Comparison of ENCODE assay signal across 30 cellular contexts in the genomic region with DNA sequence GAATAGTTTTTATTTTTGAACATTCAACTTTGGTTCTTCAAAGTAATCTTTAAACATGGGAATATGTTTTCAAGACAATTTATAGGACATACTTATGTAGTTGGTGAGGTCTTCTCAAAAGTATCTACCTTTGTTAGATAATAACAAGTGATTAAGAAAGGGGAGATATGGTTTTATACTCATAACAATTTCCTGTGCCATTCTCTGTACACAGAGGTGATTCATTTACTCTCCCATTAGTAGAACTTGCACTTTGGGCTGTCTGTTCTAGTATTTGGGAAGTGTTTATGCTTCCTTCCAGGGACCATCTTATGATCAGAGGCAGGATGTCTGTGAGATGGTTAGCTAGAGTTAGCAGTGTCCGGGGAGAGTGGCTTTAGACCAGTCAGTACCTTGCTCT.
"Had no signal": no experiment of that assay in that cellular context is flagged by ENCODE, and none has a peak within 500 bp of the region (broad histone marks: within the 10 kb centered on the region; RNA-seq: fewer than 3 reads in every experiment).

No MANE protein-coding gene starts in this region.

- H3K4me1 Mint-ChIP-seq: activated naive CD4-positive, alpha-beta T cell treated with anti-CD3 and anti-CD28 coated beads, Interleukin-2, amount 50 U/mL, for 24 hours; WTC11 had no signal

- H3K27me3 Mint-ChIP-seq: activated CD4-positive, alpha-beta memory T cell treated with anti-CD3 and anti-CD28 coated beads for 36 hours; activated CD8-positive, alpha-beta memory T cell treated with anti-CD3 and anti-CD28 coated beads, Interleukin-2, amount 10 ng/mL, durations not matched to agents 7 days and 5 days; activated naive CD4-positive, alpha-beta T cell treated with anti-CD3 and anti-CD28 coated beads, Interleukin-2, amount 50 U/mL, for 24 hours; activated naive CD8-positive, alpha-beta T cell treated with anti-CD3 and anti-CD28 coated beads for 36 hours; activated naive CD8-positive, alpha-beta T cell treated with anti-CD3 and anti-CD28 coated beads, Interleukin-2, amount 50 U/mL, for 24 hours; effector memory CD8-positive, alpha-beta T cell had no signal

- H3K36me3 Mint-ChIP-seq: WTC11 had no signal

- H3K4me1 ChIP-seq: foreskin keratinocyte, gastrocnemius medialis had no signal

- H3K27ac ChIP-seq: adrenal gland, body of pancreas, esophagus muscularis mucosa, foreskin keratinocyte, gastrocnemius medialis, heart left ventricle had no signal

- DNase-seq: activated CD4-positive, alpha-beta memory T cell treated with anti-CD3 and anti-CD28 coated beads for 36 hours; activated CD4-positive, alpha-beta T cell treated with anti-CD3 and anti-CD28 coated beads for 1 hour; activated CD4-positive, alpha-beta T cell treated with anti-CD3 and anti-CD28 coated beads for 48 hours; activated CD8-positive, alpha-beta memory T cell treated with anti-CD3 and anti-CD28 coated beads, Interleukin-2, amount 10 ng/mL, durations not matched to agents 7 days and 5 days; activated CD8-positive, alpha-beta memory T cell treated with anti-CD3 and anti-CD28 coated beads, Interleukin-2, amount 50 U/mL, for 4 hours; activated CD8-positive, alpha-beta T cell treated with anti-CD3 and anti-CD28 coated beads, Interleukin-2, amount 10 ng/mL, durations not matched to agents 7 days and 5 days; activated effector memory CD4-positive, alpha-beta T cell treated with anti-CD3 and anti-CD28 coated beads, Interleukin-2, amount 50 U/mL, for 16 hours; activated naive CD4-positive, alpha-beta T cell treated with anti-CD3 and anti-CD28 coated beads for 36 hours; activated naive CD8-positive, alpha-beta T cell treated with anti-CD3 and anti-CD28 coated beads for 36 hours; activated naive CD8-positive, alpha-beta T cell treated with anti-CD3 and anti-CD28 coated beads, Interleukin-2, amount 50 U/mL, for 24 hours; activated T-cell treated with anti-CD3 and anti-CD28 coated beads, Interleukin-2, amount 50 U/mL, for 1 hour; adrenal gland; amygdala; aorta; body of pancreas; caudate nucleus; cortex of kidney; dermis blood vessel endothelial cell; effector CD4-positive, alpha-beta T cell; effector memory CD8-positive, alpha-beta T cell; erythroblast; foreskin keratinocyte; gastrocnemius medialis; glutamatergic neuron; heart left ventricle; T-helper 2 cell had no signal

- H3K4me3 Mint-ChIP-seq: activated CD4-positive, alpha-beta memory T cell treated with anti-CD3 and anti-CD28 coated beads for 36 hours; activated CD8-positive, alpha-beta memory T cell treated with anti-CD3 and anti-CD28 coated beads, Interleukin-2, amount 10 ng/mL, durations not matched to agents 7 days and 5 days; activated CD8-positive, alpha-beta T cell treated with anti-CD3 and anti-CD28 coated beads, Interleukin-2, amount 10 ng/mL, durations not matched to agents 7 days and 5 days; activated naive CD4-positive, alpha-beta T cell treated with anti-CD3 and anti-CD28 coated beads for 36 hours; activated naive CD4-positive, alpha-beta T cell treated with anti-CD3 and anti-CD28 coated beads, Interleukin-2, amount 50 U/mL, for 24 hours; activated naive CD8-positive, alpha-beta T cell treated with anti-CD3 and anti-CD28 coated beads for 36 hours; activated naive CD8-positive, alpha-beta T cell treated with anti-CD3 and anti-CD28 coated beads, Interleukin-2, amount 50 U/mL, for 24 hours; effector memory CD8-positive, alpha-beta T cell; WTC11 had no signal

- ATAC-seq: activated CD8-positive, alpha-beta memory T cell treated with anti-CD3 and anti-CD28 coated beads, Interleukin-2, amount 10 ng/mL, durations not matched to agents 7 days and 5 days; activated CD8-positive, alpha-beta T cell treated with anti-CD3 and anti-CD28 coated beads, Interleukin-2, amount 10 ng/mL, durations not matched to agents 7 days and 5 days; activated naive CD8-positive, alpha-beta T cell treated with anti-CD3 and anti-CD28 coated beads, Interleukin-2, amount 50 U/mL, for 24 hours; body of pancreas; effector memory CD8-positive, alpha-beta T cell; foreskin keratinocyte; gastrocnemius medialis; heart left ventricle; WTC11 had no signal

- H3K9me3 Mint-ChIP-seq: activated CD4-positive, alpha-beta memory T cell treated with anti-CD3 and anti-CD28 coated beads for 36 hours; activated naive CD4-positive, alpha-beta T cell treated with anti-CD3 and anti-CD28 coated beads for 36 hours; activated naive CD4-positive, alpha-beta T cell treated with anti-CD3 and anti-CD28 coated beads, Interleukin-2, amount 50 U/mL, for 24 hours; activated naive CD8-positive, alpha-beta T cell treated with anti-CD3 and anti-CD28 coated beads for 36 hours; activated naive CD8-positive, alpha-beta T cell treated with anti-CD3 and anti-CD28 coated beads, Interleukin-2, amount 50 U/mL, for 24 hours; activated T-helper 2 cell treated with anti-CD3 and anti-CD28 coated beads, Interferon-gamma antibody, Interleukin-2, Interleukin-4, amounts not matched to agents 10 μg/mL and 5 μg/mL and 100 μg/mL, durations not matched to agents 14 hours and 24 hours and 36 hours; effector memory CD8-positive, alpha-beta T cell; WTC11 had no signal

- H3K27ac Mint-ChIP-seq: activated CD4-positive, alpha-beta memory T cell treated with anti-CD3 and anti-CD28 coated beads for 36 hours; activated CD8-positive, alpha-beta memory T cell treated with anti-CD3 and anti-CD28 coated beads, Interleukin-2, amount 10 ng/mL, durations not matched to agents 7 days and 5 days; activated CD8-positive, alpha-beta T cell treated with anti-CD3 and anti-CD28 coated beads, Interleukin-2, amount 10 ng/mL, durations not matched to agents 7 days and 5 days; activated naive CD4-positive, alpha-beta T cell treated with anti-CD3 and anti-CD28 coated beads for 36 hours; activated naive CD4-positive, alpha-beta T cell treated with anti-CD3 and anti-CD28 coated beads, Interleukin-2, amount 50 U/mL, for 24 hours; activated naive CD8-positive, alpha-beta T cell treated with anti-CD3 and anti-CD28 coated beads for 36 hours; activated naive CD8-positive, alpha-beta T cell treated with anti-CD3 and anti-CD28 coated beads, Interleukin-2, amount 50 U/mL, for 24 hours; activated T-helper 2 cell treated with anti-CD3 and anti-CD28 coated beads, Interferon-gamma antibody, Interleukin-2, Interleukin-4, amounts not matched to agents 10 μg/mL and 5 μg/mL and 100 μg/mL, durations not matched to agents 14 hours and 24 hours and 36 hours; effector memory CD8-positive, alpha-beta T cell; WTC11 had no signal

- H3K9me3 ChIP-seq: adrenal gland, body of pancreas, esophagus muscularis mucosa, gastrocnemius medialis, heart left ventricle had no signal

- H3K27me3 ChIP-seq: adrenal gland, body of pancreas, esophagus muscularis mucosa, foreskin keratinocyte, gastrocnemius medialis, heart left ventricle had no signal

- H3K4me3 ChIP-seq: adrenal gland, body of pancreas, esophagus muscularis mucosa, gastrocnemius medialis, heart left ventricle had no signal
